Comparison of ENCODE assay signal across 14 cellular contexts in genomic region chr6:3282461-3283236, GRCh38. TPM values are rescaled to one million over a fixed set of nuclear protein-coding genes. Genes with fewer than 3 reads are reported as not detected.
DNase-seq lines count a peak whose midpoint lies in the region; ATAC-seq and TF ChIP-seq lines count a peak whose summit lies in the region.
"Had no signal": no experiment of that assay in that cellular context is flagged by ENCODE, and none has a peak within 500 bp of the region (broad histone marks: within the 10 kb centered on the region; RNA-seq: fewer than 3 reads in every experiment).

No MANE protein-coding gene starts in this region.

- peaks cover 0 to 7% of the 10 kb centered on the region in 2 donors for H3K36me3 ChIP-seq in left lung
- peaks cover 5 to 9% of the 10 kb centered on the region in 2 donors for H3K36me3 ChIP-seq in stomach smooth muscle (ENCODE audit: control insufficient read depth in 2 of 2, insufficient read depth in 2 of 2, low read length in 2 of 2)

- H3K4me1 ChIP-seq in left lung (peaks cover 3 to 21% of the 10 kb centered on the region in 2 donors), stomach smooth muscle (ENCODE audit: control insufficient read depth, insufficient read depth, low read length) (peaks cover 23% of the 10 kb centered on the region)

- ATAC-seq in left lung (no peak), left lobe of liver (no peak)
- ATAC-seq: effector memory CD8-positive, alpha-beta T cell had no signal

- POLR2A ChIA-PET in RWPE1 (lab: Yijun Ruan, JAX; ENCODE audit: low non-redundant PET): no interaction called here

- H3K9me3 ChIP-seq in left lung (no peaks in the 10 kb centered on the region), stomach smooth muscle (ENCODE audit: control insufficient read depth in 2 of 2, low read length in 2 of 2) (no peaks in the 10 kb centered on the region)

- DNase-seq in RWPE1 (ENCODE audit: low spot score): no peak
- peak; percentile 77 for DNase-seq in dermis blood vessel endothelial cell
- DNase-seq in left lung: peak in 1 of 2 donors; percentile 26
- no peak for DNase-seq in left lobe of liver (ENCODE audit: low spot score)
- no peak for DNase-seq in NCI-H774 (lab: John Stamatoyannopoulos, UW)
- no peak for DNase-seq in AG20443 (ENCODE audit: low spot score)
- no peak for DNase-seq in NCI-H1930 (lab: John Stamatoyannopoulos, UW)
- DNase-seq: effector memory CD8-positive, alpha-beta T cell; H7; hippocampal formation; stimulated activated CD4-positive, alpha-beta T cell treated with anti-CD3 and anti-CD28 coated beads, Interleukin-4, amount 100 ng/mL, for 24 hours; stimulated activated naive CD4-positive, alpha-beta T cell treated with Interleukin-2 at 50 U/mL for 16 hours had no signal

- intact Hi-C loops in left lung (cut with DNase I): loop anchor here in 1 of 2 donors (10.0 kb wide), 1 partner anchor 172 kb away; the partner anchor contains the start of gene SLC22A23

- H3K4me3 ChIP-seq in left lung (no peak overlapping the region), stomach smooth muscle (ENCODE audit: low read length in 2 of 2) (no peak overlapping the region)

- H3K27ac ChIP-seq in RWPE1: peak overlapping the region; percentile 67
- H3K27ac ChIP-seq in left lung: peak overlapping the region; percentile 26 to 58
- H3K27ac ChIP-seq in stomach smooth muscle (ENCODE audit: low read length): peak overlapping the region; percentile 46

- H3K27me3 ChIP-seq in left lung (no peaks in the 10 kb centered on the region), stomach smooth muscle (ENCODE audit: control insufficient read depth in 1 of 2, insufficient read depth in 2 of 2, low read length in 2 of 2) (no peaks in the 10 kb centered on the region)

- H3K9ac ChIP-seq in stomach smooth muscle (ENCODE audit: low read length in 2 of 2): peak overlapping the region in 1 of 2 donors; percentile 47

- CTCF ChIA-PET in RWPE1 (lab: Yijun Ruan, JAX): interaction anchor here (0.6 kb wide), 1 partner anchor 721 kb away, joined by 3 read pairs; no protein-coding TSS in a partner anchor

- TF ChIP-seq CTCF in RWPE1 (conservative IDR thresholded peaks at IDR 0.05; ENCODE audit: low read depth) (no peak), left lung (IDR thresholded peaks at IDR 0.05) (no peak)

RNA-seq across cellular contexts. Expression of gene PSMG4, which starts 23.9 kb away (rescaled TPM):
- 31.8 and 33.5 TPM in 2 replicates for total RNA-seq in dermis blood vessel endothelial cell
- total RNA-seq in left lung: 10 to 100 TPM; 16.9 to 22.3 TPM
- total RNA-seq in left lobe of liver: 11.9 TPM

RNA-seq across cellular contexts. Expression of gene TUBB2B, which starts 55.2 kb away (rescaled TPM):
- total RNA-seq in dermis blood vessel endothelial cell (6.7 and 9.7 TPM in 2 replicates), left lung (1 to 10 TPM; 2.2 to 4.1 TPM), left lobe of liver (2.1 TPM)
- total RNA-seq: CD4-positive, alpha-beta T cell had no signal
